Comparison of ENCODE assay signal across 1 cellular context in the genomic region with DNA sequence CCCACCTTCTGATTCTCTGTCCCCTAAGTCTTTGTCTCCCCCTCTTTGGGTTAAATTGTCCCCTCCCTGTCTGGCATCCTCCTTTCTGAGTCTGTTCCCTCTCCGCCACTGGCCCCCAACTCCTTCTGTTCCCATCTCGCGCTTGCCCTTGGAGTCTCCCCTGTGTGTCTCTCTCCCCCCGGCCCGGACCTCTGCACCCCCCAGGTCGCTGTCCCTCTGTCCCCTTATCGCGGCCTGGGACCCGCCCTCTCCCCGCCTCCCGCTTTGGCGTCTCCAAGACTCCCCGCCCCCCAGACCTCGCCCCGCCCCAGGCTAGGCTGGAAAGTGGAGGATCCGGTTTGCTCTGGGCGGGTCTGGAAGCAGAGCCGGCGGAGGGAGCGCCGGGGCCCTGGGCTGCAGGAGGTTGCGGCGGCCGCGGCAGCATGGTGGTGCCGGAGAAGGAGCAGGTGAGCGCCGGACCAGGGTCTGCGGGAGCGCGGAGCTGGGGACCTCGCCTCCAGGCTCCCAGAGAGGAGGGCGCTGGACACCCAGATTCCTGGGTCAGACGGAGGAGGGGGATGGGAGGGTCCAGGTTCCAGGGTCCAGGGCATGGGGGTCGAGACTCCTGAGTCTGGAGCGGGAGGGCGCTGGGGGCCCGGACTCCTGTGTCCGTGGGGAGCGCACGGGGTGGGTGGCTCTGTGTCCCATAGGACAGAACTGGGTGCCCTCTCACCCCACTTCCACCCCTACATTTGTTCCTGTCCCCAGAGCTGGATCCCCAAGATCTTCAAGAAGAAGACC.
TF ChIP-seq lines count a peak whose summit lies in the region.

A gene (plus strand): TSS at position 348 of the 780 bp plus-strand sequence. CDS start 75 bp downstream, at position 423.

TF ChIP-seq in HepG2, 621 proteins besides CTCF, POLR2A, EP300 and RAD21 (continued from another document and continues in another):
- TF ChIP-seq, protein P1, sequence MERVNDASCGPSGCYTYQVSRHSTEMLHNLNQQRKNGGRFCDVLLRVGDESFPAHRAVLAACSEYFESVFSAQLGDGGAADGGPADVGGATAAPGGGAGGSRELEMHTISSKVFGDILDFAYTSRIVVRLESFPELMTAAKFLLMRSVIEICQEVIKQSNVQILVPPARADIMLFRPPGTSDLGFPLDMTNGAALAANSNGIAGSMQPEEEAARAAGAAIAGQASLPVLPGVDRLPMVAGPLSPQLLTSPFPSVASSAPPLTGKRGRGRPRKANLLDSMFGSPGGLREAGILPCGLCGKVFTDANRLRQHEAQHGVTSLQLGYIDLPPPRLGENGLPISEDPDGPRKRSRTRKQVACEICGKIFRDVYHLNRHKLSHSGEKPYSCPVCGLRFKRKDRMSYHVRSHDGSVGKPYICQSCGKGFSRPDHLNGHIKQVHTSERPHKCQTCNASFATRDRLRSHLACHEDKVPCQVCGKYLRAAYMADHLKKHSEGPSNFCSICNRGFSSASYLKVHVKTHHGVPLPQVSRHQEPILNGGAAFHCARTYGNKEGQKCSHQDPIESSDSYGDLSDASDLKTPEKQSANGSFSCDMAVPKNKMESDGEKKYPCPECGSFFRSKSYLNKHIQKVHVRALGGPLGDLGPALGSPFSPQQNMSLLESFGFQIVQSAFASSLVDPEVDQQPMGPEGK (CRISPR knock-in tag; IDR thresholded peaks at IDR 0.05) = peak; percentile 63
- TF ChIP-seq ZNF572 (CRISPR knock-in tag; IDR thresholded peaks at IDR 0.05) (peak; percentile 83; the same call in 1 of the 2 replicates), SAP130 (CRISPR knock-in tag; IDR thresholded peaks at IDR 0.05; ENCODE audit: low read depth) (peak; percentile 74), ONECUT2 (CRISPR knock-in tag; IDR thresholded peaks at IDR 0.05) (no peak), PAWR (CRISPR knock-in tag; IDR thresholded peaks at IDR 0.05; ENCODE audit: borderline replicate concordance) (no peak), SOX6 (IDR thresholded peaks at IDR 0.05) (no peak), SOX6 (CRISPR knock-in tag; IDR thresholded peaks at IDR 0.05) (peak; percentile 19; the same call in 1 of the 2 replicates), ZBTB7B (CRISPR knock-in tag; IDR thresholded peaks at IDR 0.05) (0 out of 2 replicates have a peak, but pooled peaks have one; percentile 10), ISX (CRISPR knock-in tag; conservative IDR thresholded peaks at IDR 0.05) (no peak), KMT2B (CRISPR knock-in tag; IDR thresholded peaks at IDR 0.05) (no peak), NPAS2 (CRISPR knock-in tag; IDR thresholded peaks at IDR 0.05; ENCODE audit: borderline replicate concordance) (no peak), ZNF768 (CRISPR knock-in tag; IDR thresholded peaks at IDR 0.05) (peak; percentile 38; the same call in 1 of the 2 replicates), TBX3 (IDR thresholded peaks at IDR 0.05; ENCODE audit: borderline replicate concordance) (no peak), BORCS8-MEF2B (CRISPR knock-in tag; IDR thresholded peaks at IDR 0.05) (no peak), IKZF4 (CRISPR knock-in tag; IDR thresholded peaks at IDR 0.05; ENCODE audit: borderline replicate concordance, low read depth, not compliant biosample characterization) (no peak), KDM2A (CRISPR knock-in tag; IDR thresholded peaks at IDR 0.05; ENCODE audit: borderline replicate concordance, low read depth) (peak; percentile 61; the same call in 1 of the 2 replicates), IRF2 (CRISPR knock-in tag; IDR thresholded peaks at IDR 0.05) (0 out of 2 replicates have a peak, but pooled peaks have one; percentile 10), ATF7 (IDR thresholded peaks at IDR 0.05) (no peak), ATF7 (CRISPR knock-in tag; IDR thresholded peaks at IDR 0.05) (no peak), SPEN (CRISPR knock-in tag; IDR thresholded peaks at IDR 0.05; ENCODE audit: low read depth) (0 out of 2 replicates have a peak, but pooled peaks have one; percentile 37), SP5 (CRISPR knock-in tag; IDR thresholded peaks at IDR 0.05; ENCODE audit: borderline replicate concordance, low read depth) (peak; percentile 60; the same call in 1 of the 2 replicates), SNRNP70 (IDR thresholded peaks at IDR 0.05; ENCODE audit: low read depth, low read length) (no peak), ZNF230 (CRISPR knock-in tag; IDR thresholded peaks at IDR 0.05) (no peak), CHD4 (IDR thresholded peaks at IDR 0.05; ENCODE audit: borderline replicate concordance, low read length) (no peak), ZFP36 (IDR thresholded peaks at IDR 0.05; ENCODE audit: borderline replicate concordance, low read depth, low read length, partially characterized antibody) (no peak), ZNF891 (CRISPR knock-in tag; IDR thresholded peaks at IDR 0.05) (0 out of 2 replicates have a peak, but pooled peaks have one; percentile 22), ZNF430 (CRISPR knock-in tag; IDR thresholded peaks at IDR 0.05) (peak; percentile 58; the same call in 1 of the 2 replicates), HOXA5 (CRISPR knock-in tag; IDR thresholded peaks at IDR 0.05) (peak; percentile 55; the same call in 1 of the 2 replicates), ZNF225 (CRISPR knock-in tag; IDR thresholded peaks at IDR 0.05) (no peak), ZFP82 (CRISPR knock-in tag; IDR thresholded peaks at IDR 0.05; ENCODE audit: borderline replicate concordance) (no peak), HNRNPK (IDR thresholded peaks at IDR 0.05; ENCODE audit: low read depth, low read length, poor library complexity, severe bottlenecking) (no peak), ZNF274 (CRISPR knock-in tag; IDR thresholded peaks at IDR 0.05) (peak; percentile 82; the same call in 1 of the 2 replicates), CHCHD3 (CRISPR knock-in tag; IDR thresholded peaks at IDR 0.05) (no peak; the same call in 1 of the 2 replicates), ZNF253 (CRISPR knock-in tag; IDR thresholded peaks at IDR 0.05; ENCODE audit: borderline replicate concordance) (no peak), GLI4 (CRISPR knock-in tag; IDR thresholded peaks at IDR 0.05; ENCODE audit: borderline replicate concordance) (0 out of 2 replicates have a peak, but pooled peaks have one; percentile 54), MAZ (IDR thresholded peaks at IDR 0.05; ENCODE audit: borderline replicate concordance, low read depth, low read length) (no peak), MAZ (CRISPR knock-in tag; IDR thresholded peaks at IDR 0.05; ENCODE audit: low read depth) (peak; percentile 70; the same call in 1 of the 2 replicates)
- TF ChIP-seq, protein P2, sequence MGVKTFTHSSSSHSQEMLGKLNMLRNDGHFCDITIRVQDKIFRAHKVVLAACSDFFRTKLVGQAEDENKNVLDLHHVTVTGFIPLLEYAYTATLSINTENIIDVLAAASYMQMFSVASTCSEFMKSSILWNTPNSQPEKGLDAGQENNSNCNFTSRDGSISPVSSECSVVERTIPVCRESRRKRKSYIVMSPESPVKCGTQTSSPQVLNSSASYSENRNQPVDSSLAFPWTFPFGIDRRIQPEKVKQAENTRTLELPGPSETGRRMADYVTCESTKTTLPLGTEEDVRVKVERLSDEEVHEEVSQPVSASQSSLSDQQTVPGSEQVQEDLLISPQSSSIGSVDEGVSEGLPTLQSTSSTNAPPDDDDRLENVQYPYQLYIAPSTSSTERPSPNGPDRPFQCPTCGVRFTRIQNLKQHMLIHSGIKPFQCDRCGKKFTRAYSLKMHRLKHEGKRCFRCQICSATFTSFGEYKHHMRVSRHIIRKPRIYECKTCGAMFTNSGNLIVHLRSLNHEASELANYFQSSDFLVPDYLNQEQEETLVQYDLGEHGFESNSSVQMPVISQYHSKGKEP (CRISPR knock-in tag; IDR thresholded peaks at IDR 0.05) = no peak
- TF ChIP-seq, protein P3, sequence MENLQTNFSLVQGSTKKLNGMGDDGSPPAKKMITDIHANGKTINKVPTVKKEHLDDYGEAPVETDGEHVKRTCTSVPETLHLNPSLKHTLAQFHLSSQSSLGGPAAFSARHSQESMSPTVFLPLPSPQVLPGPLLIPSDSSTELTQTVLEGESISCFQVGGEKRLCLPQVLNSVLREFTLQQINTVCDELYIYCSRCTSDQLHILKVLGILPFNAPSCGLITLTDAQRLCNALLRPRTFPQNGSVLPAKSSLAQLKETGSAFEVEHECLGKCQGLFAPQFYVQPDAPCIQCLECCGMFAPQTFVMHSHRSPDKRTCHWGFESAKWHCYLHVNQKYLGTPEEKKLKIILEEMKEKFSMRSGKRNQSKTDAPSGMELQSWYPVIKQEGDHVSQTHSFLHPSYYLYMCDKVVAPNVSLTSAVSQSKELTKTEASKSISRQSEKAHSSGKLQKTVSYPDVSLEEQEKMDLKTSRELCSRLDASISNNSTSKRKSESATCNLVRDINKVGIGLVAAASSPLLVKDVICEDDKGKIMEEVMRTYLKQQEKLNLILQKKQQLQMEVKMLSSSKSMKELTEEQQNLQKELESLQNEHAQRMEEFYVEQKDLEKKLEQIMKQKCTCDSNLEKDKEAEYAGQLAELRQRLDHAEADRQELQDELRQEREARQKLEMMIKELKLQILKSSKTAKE (CRISPR knock-in tag; IDR thresholded peaks at IDR 0.05; ENCODE audit: borderline replicate concordance) = no peak; the same call in 1 of the 2 replicates
- TF ChIP-seq, protein P4, sequence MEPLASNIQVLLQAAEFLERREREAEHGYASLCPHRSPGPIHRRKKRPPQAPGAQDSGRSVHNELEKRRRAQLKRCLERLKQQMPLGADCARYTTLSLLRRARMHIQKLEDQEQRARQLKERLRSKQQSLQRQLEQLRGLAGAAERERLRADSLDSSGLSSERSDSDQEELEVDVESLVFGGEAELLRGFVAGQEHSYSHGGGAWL (CRISPR knock-in tag; IDR thresholded peaks at IDR 0.05) = peak; percentile 54; the same call in 1 of the 2 replicates
- TF ChIP-seq, protein P5, sequence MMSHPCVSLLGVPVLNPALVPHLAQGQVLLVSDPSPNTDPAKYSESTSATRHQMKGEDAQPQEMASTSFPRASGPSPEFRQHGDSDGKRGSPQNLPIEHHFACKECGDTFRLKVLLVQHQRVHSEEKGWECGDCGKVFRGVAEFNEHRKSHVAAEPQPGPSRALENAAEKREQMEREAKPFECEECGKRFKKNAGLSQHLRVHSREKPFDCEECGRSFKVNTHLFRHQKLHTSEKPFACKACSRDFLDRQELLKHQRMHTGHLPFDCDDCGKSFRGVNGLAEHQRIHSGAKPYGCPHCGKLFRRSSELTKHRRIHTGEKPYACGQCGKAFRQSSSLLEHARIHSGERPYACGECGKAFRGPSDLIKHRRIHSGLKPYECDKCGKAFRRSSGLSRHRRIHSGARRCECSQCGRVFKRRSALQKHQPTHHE (CRISPR knock-in tag; IDR thresholded peaks at IDR 0.05; ENCODE audit: borderline replicate concordance) = 0 out of 2 replicates have a peak, but pooled peaks have one; percentile 20
- TF ChIP-seq, protein P6, sequence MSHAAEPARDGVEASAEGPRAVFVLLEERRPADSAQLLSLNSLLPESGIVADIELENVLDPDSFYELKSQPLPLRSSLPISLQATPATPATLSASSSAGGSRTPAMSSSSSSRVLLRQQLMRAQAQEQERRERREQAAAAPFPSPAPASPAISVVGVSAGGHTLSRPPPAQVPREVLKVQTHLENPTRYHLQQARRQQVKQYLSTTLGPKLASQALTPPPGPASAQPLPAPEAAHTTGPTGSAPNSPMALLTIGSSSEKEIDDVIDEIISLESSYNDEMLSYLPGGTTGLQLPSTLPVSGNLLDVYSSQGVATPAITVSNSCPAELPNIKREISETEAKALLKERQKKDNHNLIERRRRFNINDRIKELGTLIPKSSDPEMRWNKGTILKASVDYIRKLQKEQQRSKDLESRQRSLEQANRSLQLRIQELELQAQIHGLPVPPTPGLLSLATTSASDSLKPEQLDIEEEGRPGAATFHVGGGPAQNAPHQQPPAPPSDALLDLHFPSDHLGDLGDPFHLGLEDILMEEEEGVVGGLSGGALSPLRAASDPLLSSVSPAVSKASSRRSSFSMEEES (CRISPR knock-in tag; IDR thresholded peaks at IDR 0.05) = peak; percentile 54; the same call in 1 of the 2 replicates
- TF ChIP-seq, protein P7, sequence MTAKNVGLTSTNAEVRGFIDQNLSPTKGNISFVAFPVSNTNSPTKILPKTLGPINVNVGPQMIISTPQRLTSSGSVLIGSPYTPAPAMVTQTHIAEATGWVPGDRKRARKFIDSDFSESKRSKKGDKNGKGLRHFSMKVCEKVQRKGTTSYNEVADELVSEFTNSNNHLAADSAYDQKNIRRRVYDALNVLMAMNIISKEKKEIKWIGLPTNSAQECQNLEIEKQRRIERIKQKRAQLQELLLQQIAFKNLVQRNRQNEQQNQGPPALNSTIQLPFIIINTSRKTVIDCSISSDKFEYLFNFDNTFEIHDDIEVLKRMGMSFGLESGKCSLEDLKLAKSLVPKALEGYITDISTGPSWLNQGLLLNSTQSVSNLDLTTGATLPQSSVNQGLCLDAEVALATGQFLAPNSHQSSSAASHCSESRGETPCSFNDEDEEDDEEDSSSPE (CRISPR knock-in tag; IDR thresholded peaks at IDR 0.05) = 0 out of 2 replicates have a peak, but pooled peaks have one; percentile 37
- TF ChIP-seq, protein P8, sequence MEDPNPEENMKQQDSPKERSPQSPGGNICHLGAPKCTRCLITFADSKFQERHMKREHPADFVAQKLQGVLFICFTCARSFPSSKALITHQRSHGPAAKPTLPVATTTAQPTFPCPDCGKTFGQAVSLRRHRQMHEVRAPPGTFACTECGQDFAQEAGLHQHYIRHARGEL (CRISPR knock-in tag; IDR thresholded peaks at IDR 0.05) = no peak
- TF ChIP-seq, protein P9, sequence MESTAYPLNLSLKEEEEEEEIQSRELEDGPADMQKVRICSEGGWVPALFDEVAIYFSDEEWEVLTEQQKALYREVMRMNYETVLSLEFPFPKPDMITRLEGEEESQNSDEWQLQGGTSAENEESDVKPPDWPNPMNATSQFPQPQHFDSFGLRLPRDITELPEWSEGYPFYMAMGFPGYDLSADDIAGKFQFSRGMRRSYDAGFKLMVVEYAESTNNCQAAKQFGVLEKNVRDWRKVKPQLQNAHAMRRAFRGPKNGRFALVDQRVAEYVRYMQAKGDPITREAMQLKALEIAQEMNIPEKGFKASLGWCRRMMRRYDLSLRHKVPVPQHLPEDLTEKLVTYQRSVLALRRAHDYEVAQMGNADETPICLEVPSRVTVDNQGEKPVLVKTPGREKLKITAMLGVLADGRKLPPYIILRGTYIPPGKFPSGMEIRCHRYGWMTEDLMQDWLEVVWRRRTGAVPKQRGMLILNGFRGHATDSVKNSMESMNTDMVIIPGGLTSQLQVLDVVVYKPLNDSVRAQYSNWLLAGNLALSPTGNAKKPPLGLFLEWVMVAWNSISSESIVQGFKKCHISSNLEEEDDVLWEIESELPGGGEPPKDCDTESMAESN (CRISPR knock-in tag; conservative IDR thresholded peaks at IDR 0.05) = peak; percentile 63
- TF ChIP-seq, protein P10, sequence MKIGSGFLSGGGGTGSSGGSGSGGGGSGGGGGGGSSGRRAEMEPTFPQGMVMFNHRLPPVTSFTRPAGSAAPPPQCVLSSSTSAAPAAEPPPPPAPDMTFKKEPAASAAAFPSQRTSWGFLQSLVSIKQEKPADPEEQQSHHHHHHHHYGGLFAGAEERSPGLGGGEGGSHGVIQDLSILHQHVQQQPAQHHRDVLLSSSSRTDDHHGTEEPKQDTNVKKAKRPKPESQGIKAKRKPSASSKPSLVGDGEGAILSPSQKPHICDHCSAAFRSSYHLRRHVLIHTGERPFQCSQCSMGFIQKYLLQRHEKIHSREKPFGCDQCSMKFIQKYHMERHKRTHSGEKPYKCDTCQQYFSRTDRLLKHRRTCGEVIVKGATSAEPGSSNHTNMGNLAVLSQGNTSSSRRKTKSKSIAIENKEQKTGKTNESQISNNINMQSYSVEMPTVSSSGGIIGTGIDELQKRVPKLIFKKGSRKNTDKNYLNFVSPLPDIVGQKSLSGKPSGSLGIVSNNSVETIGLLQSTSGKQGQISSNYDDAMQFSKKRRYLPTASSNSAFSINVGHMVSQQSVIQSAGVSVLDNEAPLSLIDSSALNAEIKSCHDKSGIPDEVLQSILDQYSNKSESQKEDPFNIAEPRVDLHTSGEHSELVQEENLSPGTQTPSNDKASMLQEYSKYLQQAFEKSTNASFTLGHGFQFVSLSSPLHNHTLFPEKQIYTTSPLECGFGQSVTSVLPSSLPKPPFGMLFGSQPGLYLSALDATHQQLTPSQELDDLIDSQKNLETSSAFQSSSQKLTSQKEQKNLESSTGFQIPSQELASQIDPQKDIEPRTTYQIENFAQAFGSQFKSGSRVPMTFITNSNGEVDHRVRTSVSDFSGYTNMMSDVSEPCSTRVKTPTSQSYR (CRISPR knock-in tag; IDR thresholded peaks at IDR 0.05; ENCODE audit: borderline replicate concordance) = peak; percentile 22; the same call in 1 of the 2 replicates
